8 cellular contexts compared by ENCODE assay signal in genomic region chr1:203351037-203351625, GRCh38. TPM values are rescaled to one million over a fixed set of nuclear protein-coding genes. Genes with fewer than 3 reads are reported as not detected.
DNase-seq lines count a peak whose midpoint lies in the region; ATAC-seq and TF ChIP-seq lines count a peak whose summit lies in the region.

Gene FMOD (minus strand): TSS chr1:203351122. CDS start chr1:203348270, 2,852 bp downstream.

- H3K4me3 Mint-ChIP-seq in endodermal cell (no peak within 1 kb of the TSS), naive B cell (peak within 1 kb of the TSS in 5 of 8 donors; percentile 21 to 66 (median 43))

- H3K9me3 Mint-ChIP-seq in endodermal cell (no peaks in the 10 kb centered on the region), naive B cell (peaks cover 0 to 5% (median 2%) of the 10 kb centered on the region in 7 donors)

- TF ChIP-seq CTCF in AG09309 (IDR thresholded peaks at IDR 0.05; ENCODE audit: control insufficient read depth, insufficient read depth, low read depth, low read length, missing control alignments) = peak; percentile 15
- TF ChIP-seq CTCF in endodermal cell (conservative IDR thresholded peaks at IDR 0.05) = peak; percentile 63

- H3K4me1 ChIP-seq in endodermal cell (ENCODE audit: control insufficient read depth, insufficient read depth, low read length) = peaks cover 8% of the 10 kb centered on the region

- no peaks in the 10 kb centered on the region for H3K36me3 Mint-ChIP-seq in endodermal cell (ENCODE audit: low read depth)
- no peaks in the 10 kb centered on the region for H3K36me3 Mint-ChIP-seq in naive B cell

- H3K27me3 Mint-ChIP-seq in endodermal cell (ENCODE audit: insufficient read depth) (peaks cover 45% of the 10 kb centered on the region), naive B cell (peaks cover 33 to 52% (median 42%) of the 10 kb centered on the region in 3 donors)

- WGBS in endodermal cell (ENCODE audit: insufficient coverage in 1 of 2, insufficient read length in 1 of 2), 2 experiments = 79 to 90% methylated on average over 6 to 16 of the region's 17 CpGs

- no peak within 1 kb of the TSS for H3K27ac ChIP-seq in endodermal cell (ENCODE audit: low read depth, low read length)

- no peak for DNase-seq in AG09309 (ENCODE audit: low read depth)
- peak; percentile 23 for DNase-seq in HuH-7.5 (ENCODE audit: low spot score)
- peak; percentile 78 for DNase-seq in endodermal cell
- DNase-seq in naive B cell = no peak
- no peak for DNase-seq in NCI-H1436 treated with DMSO at 0.1 percent for 48 hours (lab: John Stamatoyannopoulos, UW)
- DNase-seq in NCI-H226 = no peak

- H3K4me3 ChIP-seq in AG09309 (ENCODE audit: control insufficient read depth, low read depth, low read length) (no peak within 1 kb of the TSS), endodermal cell (ENCODE audit: low read length) (no peak within 1 kb of the TSS)

- no peak within 1 kb of the TSS for H3K27ac Mint-ChIP-seq in endodermal cell
- H3K27ac Mint-ChIP-seq in naive B cell = peak within 1 kb of the TSS in 3 of 6 donors; percentile 8 to 54 (median 38)

- ATAC-seq in naive B cell (ENCODE audit: low read depth in 2 of 2) (peak; percentile 55 to 57), HG02840 (IDR thresholded peaks at IDR 0.05; ENCODE audit: low FRiP score, unreplicated experiment) (no peak), HG03354 (IDR thresholded peaks at IDR 0.05; ENCODE audit: poor library complexity, severe bottlenecking, unreplicated experiment) (no peak)

- H3K4me1 Mint-ChIP-seq in endodermal cell = peaks cover 31% of the 10 kb centered on the region
- H3K4me1 Mint-ChIP-seq in naive B cell = peaks cover 0 to 12% (median 11%) of the 10 kb centered on the region in 3 donors

- no peaks in the 10 kb centered on the region for H3K9me3 ChIP-seq in endodermal cell (ENCODE audit: control insufficient read depth, low read length)

- H3K27me3 ChIP-seq in endodermal cell (ENCODE audit: control insufficient read depth, insufficient read depth, low read length, poor library complexity, severe bottlenecking) = peaks cover 8% of the 10 kb centered on the region

- H3K36me3 ChIP-seq in endodermal cell (ENCODE audit: control insufficient read depth, insufficient read depth, low read length) = no peaks in the 10 kb centered on the region

- H3K9ac ChIP-seq in endodermal cell (ENCODE audit: extremely low read depth, low read length, poor library complexity, severe bottlenecking) = no peak within 1 kb of the TSS

RNA-seq across cellular contexts. Expression of gene FMOD, which starts in this region (rescaled TPM):
- 1 to 10 TPM; 2.9 to 4.8 TPM for total RNA-seq in endodermal cell
- polyA plus RNA-seq in endodermal cell (2013, experiment 1 of 2) = 2.4 TPM
- 1.4 TPM for polyA plus RNA-seq in endodermal cell (2013, experiment 2 of 2)
- polyA plus RNA-seq in naive B cell (ENCODE audit: low read depth in 6 of 6) = not detected

Comparison
In these comparisons a context has a peak if more than half of its experiments do, and no peak if none do; other contexts are left out.
1. Peak in ATAC-seq in naive B cell; RNA of the gene not detected or under 1 TPM.
2. DNase-seq: peak in HuH-7.5 (single experiment) and endodermal cell (single experiment); none in AG09309 (single experiment), naive B cell (single experiment), NCI-H1436 treated with DMSO at 0.1 percent for 48 hours (single experiment) and NCI-H226 (single experiment).